ENCODE assay signal across 22 cellular contexts in genomic region chr5:120146787-120147186, GRCh38.
"Had no signal": no experiment of that assay in that cellular context is flagged by ENCODE, and none has a peak within 500 bp of the region (broad histone marks: within the 10 kb centered on the region; RNA-seq: fewer than 3 reads in every experiment).

No MANE protein-coding gene starts in this region.

- H3K9me3 ChIP-seq: right atrium auricular region had no signal

- H3K4me1 Mint-ChIP-seq: activated CD4-positive, alpha-beta T cell treated with anti-CD3 and anti-CD28 coated beads for 36 hours had no signal

- H3K27ac Mint-ChIP-seq: activated CD4-positive, alpha-beta memory T cell treated with anti-CD3 and anti-CD28 coated beads for 36 hours; activated CD4-positive, alpha-beta T cell treated with anti-CD3 and anti-CD28 coated beads for 36 hours; activated naive CD8-positive, alpha-beta T cell; progenitor cell of endocrine pancreas had no signal

- FAIRE-seq: frontal cortex, urothelium cell line had no signal

- H3K27me3 Mint-ChIP-seq: activated CD4-positive, alpha-beta memory T cell treated with anti-CD3 and anti-CD28 coated beads for 36 hours; activated CD4-positive, alpha-beta T cell treated with anti-CD3 and anti-CD28 coated beads for 36 hours; activated naive CD8-positive, alpha-beta T cell; progenitor cell of endocrine pancreas had no signal

- H3K4me3 Mint-ChIP-seq: activated CD4-positive, alpha-beta memory T cell treated with anti-CD3 and anti-CD28 coated beads for 36 hours; activated CD4-positive, alpha-beta T cell treated with anti-CD3 and anti-CD28 coated beads for 36 hours; activated naive CD8-positive, alpha-beta T cell had no signal

- H3K4me3 ChIP-seq: esophagus muscularis mucosa, heart left ventricle, left ventricle myocardium inferior, right atrium auricular region, tibial artery had no signal

- H3K27ac ChIP-seq: brain microvascular endothelial cell, esophagus muscularis mucosa, heart left ventricle, left ventricle myocardium inferior, right atrium auricular region, tibial artery had no signal

- H3K27me3 ChIP-seq: brain microvascular endothelial cell, esophagus muscularis mucosa, heart left ventricle, right atrium auricular region, tibial artery had no signal

- DNase-seq: activated CD4-positive, alpha-beta memory T cell treated with anti-CD3 and anti-CD28 coated beads for 36 hours; activated CD4-positive, alpha-beta T cell treated with anti-CD3 and anti-CD28 coated beads for 36 hours; activated T-cell treated with anti-CD3 and anti-CD28 coated beads for 4 hours; amygdala; brain microvascular endothelial cell; effector CD4-positive, alpha-beta T cell; heart left ventricle; kidney glomerular epithelial cell; left ventricle myocardium inferior; occipital lobe; stimulated activated CD4-positive, alpha-beta T cell treated with anti-CD3 and anti-CD28 coated beads, Interleukin-2, amount 100 ng/mL, for 24 hours; stimulated activated naive CD8-positive, alpha-beta T cell treated with anti-CD3 and anti-CD28 coated beads, Interleukin-15, Interleukin-2, amounts not matched to agents 100 U/mL and 50 U/mL, for 24 hours; substantia nigra; SW 1271; T-helper 2 cell; tibial artery had no signal

- ATAC-seq: activated CD4-positive, alpha-beta T cell treated with anti-CD3 and anti-CD28 coated beads for 36 hours; heart left ventricle; stimulated activated naive CD8-positive, alpha-beta T cell treated with anti-CD3 and anti-CD28 coated beads, Interleukin-15, Interleukin-2, amounts not matched to agents 100 U/mL and 50 U/mL, for 24 hours had no signal

- H3K4me1 ChIP-seq: esophagus muscularis mucosa, heart left ventricle, left ventricle myocardium inferior, right atrium auricular region had no signal

- H3K36me3 ChIP-seq: brain microvascular endothelial cell, esophagus muscularis mucosa, heart left ventricle, left ventricle myocardium inferior, right atrium auricular region, tibial artery had no signal

- H3K36me3 Mint-ChIP-seq: activated CD4-positive, alpha-beta memory T cell treated with anti-CD3 and anti-CD28 coated beads for 36 hours; activated naive CD8-positive, alpha-beta T cell had no signal
